Comparison of ENCODE assay signal across 17 cellular contexts in the genomic region with DNA sequence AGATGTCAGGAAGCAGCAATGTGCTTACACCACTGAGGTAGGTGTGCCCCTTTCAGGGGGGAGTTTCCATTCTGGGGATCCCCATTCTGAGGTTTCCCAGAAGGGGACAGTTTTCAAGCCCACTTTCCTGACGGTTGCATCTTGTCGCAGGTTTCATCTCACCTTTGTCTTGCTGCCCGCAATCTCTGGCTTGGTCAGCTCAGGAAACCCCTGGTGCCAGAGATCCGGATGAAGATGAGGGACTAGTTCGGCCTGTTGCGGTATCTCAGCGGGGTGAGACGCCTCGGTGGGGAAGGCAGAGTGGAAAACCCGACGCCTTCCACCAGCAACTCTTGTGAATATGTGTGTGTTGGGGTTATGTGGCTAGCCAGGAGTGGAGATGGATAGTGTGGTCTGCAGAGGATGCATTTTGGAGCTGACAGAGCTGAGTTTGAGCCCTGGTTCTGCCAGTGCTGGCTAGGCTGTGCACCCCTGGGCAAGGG. TPM values are rescaled to one million over a fixed set of nuclear protein-coding genes. Genes with fewer than 3 reads are reported as not detected.
"Had no signal": no experiment of that assay in that cellular context is flagged by ENCODE, and none has a peak within 500 bp of the region (broad histone marks: within the 10 kb centered on the region; RNA-seq: fewer than 3 reads in every experiment).

No MANE protein-coding gene starts in this region.

- ATAC-seq: left ventricle myocardium superior had no signal

- H3K4me1 ChIP-seq: breast epithelium, neural progenitor cell, parathyroid adenoma, suprapubic skin, upper lobe of left lung had no signal

- H3K27ac ChIP-seq: breast epithelium, hepatocyte, neural progenitor cell, parathyroid adenoma, skin epidermis, suprapubic skin, upper lobe of left lung, VCaP had no signal

- H3K9me3 ChIP-seq: suprapubic skin, upper lobe of left lung had no signal

- H2AFZ ChIP-seq: hepatocyte, neural progenitor cell, parathyroid adenoma had no signal

- DNase-seq: activated effector memory CD4-positive, alpha-beta T cell treated with anti-CD3 and anti-CD28 coated beads, Interleukin-2, amount 50 U/mL, for 16 hours; activated naive CD8-positive, alpha-beta T cell treated with anti-CD3 and anti-CD28 coated beads, Interleukin-2, amount 10 ng/mL, durations not matched to agents 7 days and 5 days; aorta; left ventricle myocardium superior; mesendoderm; retina; stimulated activated CD4-positive, alpha-beta T cell treated with anti-CD3 and anti-CD28 coated beads, Interleukin-4, amount 100 ng/mL, for 4 hours; T-helper 9 cell; upper lobe of left lung had no signal

- H3K79me2 ChIP-seq: hepatocyte, parathyroid adenoma had no signal

- H3K27ac Mint-ChIP-seq: activated naive CD8-positive, alpha-beta T cell treated with anti-CD3 and anti-CD28 coated beads, Interleukin-2, amount 10 ng/mL, durations not matched to agents 7 days and 5 days; neural progenitor cell had no signal

- H3K4me1 Mint-ChIP-seq: neural progenitor cell had no signal

- H3K27me3 ChIP-seq: breast epithelium, hepatocyte, neural progenitor cell, suprapubic skin, upper lobe of left lung had no signal

- H3K4me2 ChIP-seq: hepatocyte, neural progenitor cell had no signal

- H3K4me3 Mint-ChIP-seq: activated naive CD8-positive, alpha-beta T cell treated with anti-CD3 and anti-CD28 coated beads, Interleukin-2, amount 10 ng/mL, durations not matched to agents 7 days and 5 days; neural progenitor cell had no signal

- H3K9ac ChIP-seq: neural progenitor cell, parathyroid adenoma had no signal

- H3K4me3 ChIP-seq: breast epithelium, hepatocyte, neural progenitor cell, skin epidermis, suprapubic skin, upper lobe of left lung had no signal

- H3K9me3 Mint-ChIP-seq: neural progenitor cell had no signal

- H3K36me3 Mint-ChIP-seq: neural progenitor cell had no signal

- H3K36me3 ChIP-seq: breast epithelium, neural progenitor cell, suprapubic skin, upper lobe of left lung had no signal

RNA-seq across cellular contexts. Expression of a gene that starts 13.1 kb away (rescaled TPM):
- polyA plus RNA-seq: aorta had no signal

RNA-seq across cellular contexts. Expression of a gene that starts 41.8 kb away (rescaled TPM):
- total RNA-seq: dermis microvascular lymphatic vessel endothelial cell had no signal
- polyA plus RNA-seq: aorta had no signal

RNA-seq across cellular contexts. Expression of a gene that starts 47.0 kb away (rescaled TPM):
- total RNA-seq: breast epithelium, dermis microvascular lymphatic vessel endothelial cell, hepatocyte, left ventricle myocardium superior had no signal
- polyA plus RNA-seq: aorta, hepatocyte had no signal
